In genomic region chr2:38692636-38693318, GRCh38 we compare ENCODE assay signal across 11 cellular contexts. TPM values are rescaled to one million over a fixed set of nuclear protein-coding genes. Genes with fewer than 3 reads are reported as not detected.
DNase-seq lines count a peak whose midpoint lies in the region; ATAC-seq and TF ChIP-seq lines count a peak whose summit lies in the region.
"Had no signal": no experiment of that assay in that cellular context is flagged by ENCODE, and none has a peak within 500 bp of the region (broad histone marks: within the 10 kb centered on the region; RNA-seq: fewer than 3 reads in every experiment).

No MANE protein-coding gene starts in this region.

- no peak for ATAC-seq in activated T-cell treated with anti-CD3 and anti-CD28 coated beads, Interleukin-2, amount 50 U/mL, for 4 hours
- ATAC-seq in left lobe of liver, result peak; percentile 58
- no peak for ATAC-seq in activated CD4-positive, CD25-positive, alpha-beta regulatory T cell treated with anti-CD3 and anti-CD28 coated beads, Interleukin-2, amount 50 U/mL, for 24 hours

- H3K4me1 Mint-ChIP-seq in activated T-cell treated with anti-CD3 and anti-CD28 coated beads, Interleukin-2, amount 50 U/mL, for 24 hours (ENCODE audit: low read depth), result peaks cover 66% of the 10 kb centered on the region
- H3K4me1 Mint-ChIP-seq in activated T-cell treated with anti-CD3 and anti-CD28 coated beads, Interleukin-2, amount 50 U/mL, for 4 hours (ENCODE audit: low read depth), result peaks cover 56% of the 10 kb centered on the region
- H3K4me1 Mint-ChIP-seq in activated CD4-positive, alpha-beta memory T cell treated with anti-CD3 and anti-CD28 coated beads for 36 hours (ENCODE audit: low read depth), result peaks cover 82% of the 10 kb centered on the region

- peak overlapping the region; percentile 23 to 25 for H3K27ac ChIP-seq in tibial artery

- H3K4me3 Mint-ChIP-seq in activated T-cell treated with anti-CD3 and anti-CD28 coated beads, Interleukin-2, amount 50 U/mL, for 24 hours, result no peak overlapping the region
- H3K4me3 Mint-ChIP-seq in activated T-cell treated with anti-CD3 and anti-CD28 coated beads, Interleukin-2, amount 50 U/mL, for 4 hours, result no peak overlapping the region
- H3K4me3 Mint-ChIP-seq in activated CD4-positive, alpha-beta memory T cell treated with anti-CD3 and anti-CD28 coated beads for 36 hours, result no peak overlapping the region

- no peak for TF ChIP-seq CTCF in tibial artery (IDR thresholded peaks at IDR 0.05)

- H3K9me3 ChIP-seq in tibial artery, result no peaks in the 10 kb centered on the region

- peak overlapping the region; percentile 74 for H3K27ac Mint-ChIP-seq in activated T-cell treated with anti-CD3 and anti-CD28 coated beads, Interleukin-2, amount 50 U/mL, for 24 hours
- peak overlapping the region; percentile 94 for H3K27ac Mint-ChIP-seq in activated CD4-positive, alpha-beta memory T cell treated with anti-CD3 and anti-CD28 coated beads for 36 hours

- peaks cover 83% of the 10 kb centered on the region for H3K36me3 Mint-ChIP-seq in activated T-cell treated with anti-CD3 and anti-CD28 coated beads, Interleukin-2, amount 50 U/mL, for 24 hours (ENCODE audit: low read depth)
- peaks cover 38% of the 10 kb centered on the region for H3K36me3 Mint-ChIP-seq in activated T-cell treated with anti-CD3 and anti-CD28 coated beads, Interleukin-2, amount 50 U/mL, for 4 hours (ENCODE audit: insufficient read depth)
- peaks cover 64% of the 10 kb centered on the region for H3K36me3 Mint-ChIP-seq in activated CD4-positive, alpha-beta memory T cell treated with anti-CD3 and anti-CD28 coated beads for 36 hours

- H3K4me3 ChIP-seq in tibial artery, result no peak overlapping the region

- intact Hi-C loops in activated CD4-positive, alpha-beta memory T cell treated with anti-CD3 and anti-CD28 coated beads for 36 hours (cut with micrococcal nuclease), result no loop called here
- intact Hi-C loops in tibial artery (cut with DNase I; ENCODE audit: low total_unique reads), result no loop called here

- peaks cover 6 to 13% (median 13%) of the 10 kb centered on the region in 3 donors for H3K36me3 ChIP-seq in tibial artery

- peaks cover 0 to 27% (median 13%) of the 10 kb centered on the region in 4 donors for H3K4me1 ChIP-seq in tibial artery

- TF ChIP-seq POLR2A in erythroblast (IDR thresholded peaks at IDR 0.05; ENCODE audit: low read length), result no peak

- DNase-seq in activated T-cell treated with anti-CD3 and anti-CD28 coated beads, Interleukin-2, amount 50 U/mL, for 24 hours, result no peak
- no peak for DNase-seq in activated T-cell treated with anti-CD3 and anti-CD28 coated beads, Interleukin-2, amount 50 U/mL, for 4 hours
- no peak for DNase-seq in activated CD4-positive, alpha-beta memory T cell treated with anti-CD3 and anti-CD28 coated beads for 36 hours
- DNase-seq in left lobe of liver (ENCODE audit: low spot score) (no peak), tibial artery (peak in 1 of 2 donors; percentile 59), SIG-M5 (lab: John Stamatoyannopoulos, UW) (no peak), erythroblast (lab: John Stamatoyannopoulos, UW) (no peak)
- DNase-seq: NCI-H1436; stimulated activated naive CD4-positive, alpha-beta T cell treated with Interleukin-2 at 50 U/mL for 16 hours had no signal

- H3K27me3 ChIP-seq in tibial artery, result no peaks in the 10 kb centered on the region

- CTCF ChIA-PET in activated CD4-positive, alpha-beta memory T cell treated with anti-CD3 and anti-CD28 coated beads for 36 hours (lab: Charles Lee), result interaction anchor here (1.1 to 3.6 kb wide), 3 partner anchors 26 to 111 kb away, joined by 4 to 21 read pairs (median 5); no protein-coding TSS in a partner anchor

- no peaks in the 10 kb centered on the region for H3K9me3 Mint-ChIP-seq in activated T-cell treated with anti-CD3 and anti-CD28 coated beads, Interleukin-2, amount 50 U/mL, for 24 hours
- no peaks in the 10 kb centered on the region for H3K9me3 Mint-ChIP-seq in activated T-cell treated with anti-CD3 and anti-CD28 coated beads, Interleukin-2, amount 50 U/mL, for 4 hours
- H3K9me3 Mint-ChIP-seq in activated CD4-positive, alpha-beta memory T cell treated with anti-CD3 and anti-CD28 coated beads for 36 hours, result no peaks in the 10 kb centered on the region

- no peaks in the 10 kb centered on the region for H3K27me3 Mint-ChIP-seq in activated T-cell treated with anti-CD3 and anti-CD28 coated beads, Interleukin-2, amount 50 U/mL, for 24 hours
- no peaks in the 10 kb centered on the region for H3K27me3 Mint-ChIP-seq in activated T-cell treated with anti-CD3 and anti-CD28 coated beads, Interleukin-2, amount 50 U/mL, for 4 hours (ENCODE audit: low read depth)
- no peaks in the 10 kb centered on the region for H3K27me3 Mint-ChIP-seq in activated CD4-positive, alpha-beta memory T cell treated with anti-CD3 and anti-CD28 coated beads for 36 hours

- POLR2A ChIA-PET in activated CD4-positive, alpha-beta memory T cell treated with anti-CD3 and anti-CD28 coated beads for 36 hours (lab: Charles Lee), result interaction anchor here (1.3 to 3.9 kb wide), 4 partner anchors 11 to 94 kb away, joined by 5 to 17 read pairs (median 11); partner anchors contain the start of genes HNRNPLL and SRSF7

RNA-seq across cellular contexts. Expression of gene GALM, which starts 26.9 kb away (rescaled TPM):
- total RNA-seq in activated T-cell treated with anti-CD3 and anti-CD28 coated beads, Interleukin-2, amount 50 U/mL, for 4 hours, result 10 to 100 TPM; 35.2 to 77.9 (median 58.8) TPM
- 10 to 100 TPM; 90.2 to 95.3 TPM for total RNA-seq in activated CD4-positive, alpha-beta memory T cell treated with anti-CD3 and anti-CD28 coated beads for 36 hours
- total RNA-seq in left lobe of liver, result 28.5 TPM
- total RNA-seq: HT1080 had no signal

RNA-seq across cellular contexts. Expression of gene SRSF7, which starts 58.4 kb away (rescaled TPM):
- 100 to 1,000 TPM; 431 to 454 (median 451) TPM for total RNA-seq in activated T-cell treated with anti-CD3 and anti-CD28 coated beads, Interleukin-2, amount 50 U/mL, for 4 hours
- total RNA-seq in activated CD4-positive, alpha-beta memory T cell treated with anti-CD3 and anti-CD28 coated beads for 36 hours, result 100 to 1,000 TPM; 276 to 279 TPM
- 47.8 TPM for total RNA-seq in left lobe of liver
